In genomic region chr1:29583727-29584126, GRCh38 we compare ENCODE assay signal across 19 cellular contexts.
A peak's percentile ranks its signal among the peaks of the same experiment; 100 is the strongest.
DNase-seq lines count a peak whose midpoint lies in the region; ATAC-seq, FAIRE-seq and TF ChIP-seq lines count a peak whose summit lies in the region.
"Had no signal": no experiment of that assay in that cellular context is flagged by ENCODE, and none has a peak within 500 bp of the region (broad histone marks: within the 10 kb centered on the region; RNA-seq: fewer than 3 reads in every experiment).

No MANE protein-coding gene starts in this region.

- POLR2A ChIA-PET in IMR-90 (lab: Charles Lee; ENCODE audit: unreplicated experiment): no interaction called here
- POLR2A ChIA-PET in K562 (lab: Yijun Ruan, JAX): interaction anchor here (0.6 to 1.3 kb wide), 3 partner anchors 13 to 666 kb away, joined by 3 to 4 read pairs (median 4); no protein-coding TSS in a partner anchor

- no peak overlapping the region for H3K27ac ChIP-seq in IMR-90 (ENCODE audit: insufficient read depth, low read length)
- no peak overlapping the region for H3K27ac ChIP-seq in K562 (ENCODE audit: extremely low read depth, low read depth, low read length)
- H3K27ac ChIP-seq in thyroid gland: no peak overlapping the region
- H3K27ac ChIP-seq: A549, SJCRH30 had no signal

- H3K9ac ChIP-seq in IMR-90 (ENCODE audit: low read depth, low read length) (no peak overlapping the region), K562 (ENCODE audit: insufficient read depth in 1 of 2, low read depth in 2 of 2, low read length in 2 of 2) (no peak overlapping the region)

- in situ Hi-C loops in IMR-90 (cut with MboI; ENCODE audit: low sequenced_read_pairs) (no loop called here), K562 (cut with MboI) (no loop called here)

- H3K4me2 ChIP-seq in IMR-90 (ENCODE audit: low read depth, low read length) (no peak overlapping the region), K562 (ENCODE audit: insufficient read depth, low read length) (no peak overlapping the region)
- H3K4me2 ChIP-seq: A549 had no signal

- TF ChIP-seq EP300 in K562 (IDR thresholded peaks at IDR 0.05; ENCODE audit: low read length): no peak

- H3K23ac ChIP-seq in IMR-90 (ENCODE audit: low read depth, low read length): no peak overlapping the region

- H4K8ac ChIP-seq in IMR-90 (ENCODE audit: low read depth in 2 of 2, low read length in 2 of 2): no peak overlapping the region

- H2AFZ ChIP-seq in IMR-90 (replicated peaks; ENCODE audit: low read length, poor library complexity): peak overlapping the region; percentile 65
- no peak overlapping the region for H2AFZ ChIP-seq in K562 (ENCODE audit: low read depth, low read length)

- H2AK9ac ChIP-seq in IMR-90 (replicated peaks; ENCODE audit: low read depth, low read length, poor library complexity): peak overlapping the region; percentile 57

- H3K4me1 ChIP-seq in IMR-90 (ENCODE audit: control insufficient read depth, insufficient read depth, low read length) (no peaks in the 10 kb centered on the region), K562 (replicated peaks in 1 of 2; ENCODE audit: control insufficient read depth in 2 of 2, insufficient read depth in 2 of 2, low read length in 2 of 2) (no peaks in the 10 kb centered on the region), thyroid gland (no peaks in the 10 kb centered on the region)
- H3K4me1 ChIP-seq: A549, BE2C, SJCRH30 had no signal

- no peaks in the 10 kb centered on the region for H3K79me1 ChIP-seq in IMR-90 (ENCODE audit: low read depth in 1 of 2, low read length in 2 of 2)

- H3K36me3 ChIP-seq in IMR-90 (ENCODE audit: control insufficient read depth, insufficient read depth, low read length) (no peaks in the 10 kb centered on the region), K562 (ENCODE audit: control insufficient read depth, insufficient read depth, low read length) (no peaks in the 10 kb centered on the region), thyroid gland (no peaks in the 10 kb centered on the region)
- H3K36me3 ChIP-seq: BE2C, SJCRH30 had no signal

- no peak for ATAC-seq in IMR-90 (ENCODE audit: low read depth)
- no peak for ATAC-seq in K562
- ATAC-seq in esophagus mucosa: peak; percentile 88
- no peak for ATAC-seq in HG03521 (IDR thresholded peaks at IDR 0.05; ENCODE audit: unreplicated experiment)
- ATAC-seq: A549 had no signal

- H2BK5ac ChIP-seq in IMR-90 (ENCODE audit: low read depth, low read length, poor library complexity, severe bottlenecking): no peak overlapping the region

- DNase-seq in IMR-90: no peak
- no peak for DNase-seq in K562 (ENCODE audit: extremely low read depth in 1 of 4, low spot score in 3 of 4)
- peak; percentile 67 for DNase-seq in mesenteric fat pad (ENCODE audit: low spot score)
- DNase-seq in RCC 7860 (ENCODE audit: low spot score): no peak
- no peak for DNase-seq in cardiac septum (ENCODE audit: low spot score)
- no peak for DNase-seq in thyroid gland
- DNase-seq: BE2C, EL, KG1, NCI-H1092 treated with DMSO at 0.1 percent for 48 hours, NCI-H1436 treated with DMSO at 0.1 percent for 48 hours, NCI-H1930, NCI-H2227 treated with DMSO at 0.1 percent for 48 hours, NCI-H510A, SJCRH30 had no signal

- no peaks in the 10 kb centered on the region for H3K9me1 ChIP-seq in IMR-90 (ENCODE audit: insufficient read depth, low read length)
- H3K9me1 ChIP-seq in K562 (ENCODE audit: control insufficient read depth, insufficient read depth, low read length): no peaks in the 10 kb centered on the region

- peak; percentile 23 for FAIRE-seq in K562 (lab: Jason Lieb, UNC)
- no peak for FAIRE-seq in RCC 7860 (lab: Jason Lieb, UNC)
- FAIRE-seq: A549, H54 had no signal

- CTCF ChIA-PET in IMR-90 (lab: Yijun Ruan, JAX): no interaction called here
- CTCF ChIA-PET in K562 (lab: Yijun Ruan, JAX; ENCODE audit: low intra/inter-chr PET ratio): no interaction called here

- WGBS in IMR-90 (ENCODE audit: extremely low coverage in 2 of 2, insufficient read length in 1 of 2), 2 experiments: 92% methylated on average over 2 of the region's 5 CpGs; no CpG with 5 or more reads in 1 of the 2 experiments
- 1% methylated on average over 5 of the region's 5 CpGs for WGBS in K562 (ENCODE audit: insufficient coverage, low coverage, missing lambda C conversion rate)
- WGBS in thyroid gland, 2 donors: 75 to 85% methylated on average over 5 of the region's 5 CpGs

- H4K5ac ChIP-seq in IMR-90 (ENCODE audit: low read depth, low read length): no peak overlapping the region

- H4K20me1 ChIP-seq in IMR-90 (ENCODE audit: insufficient read depth, low read length): no peaks in the 10 kb centered on the region; the same call in 1 of the 2 replicates
- no peaks in the 10 kb centered on the region for H4K20me1 ChIP-seq in K562 (replicated peaks; ENCODE audit: control insufficient read depth, insufficient read depth, low read length)

- no peak overlapping the region for H2BK120ac ChIP-seq in IMR-90 (ENCODE audit: low read depth, low read length)

- dilution Hi-C loops in IMR-90 (cut with HindIII; ENCODE audit: low sequenced_read_pairs, unreplicated experiment): no loop called here

- TF ChIP-seq POLR2A in IMR-90 (IDR thresholded peaks at IDR 0.05; ENCODE audit: low read depth, low read length): no peak
- no peak for TF ChIP-seq POLR2A in K562 (conservative IDR thresholded peaks at IDR 0.05)
- no peak for TF ChIP-seq POLR2A in thyroid gland (IDR thresholded peaks at IDR 0.05)

- no peak overlapping the region for H2BK20ac ChIP-seq in IMR-90 (ENCODE audit: low read depth, low read length)

- no peak overlapping the region for H4K91ac ChIP-seq in IMR-90 (ENCODE audit: insufficient read depth, low read depth, low read length)

- H3K4me3 ChIP-seq in IMR-90 (ENCODE audit: insufficient read depth, low read depth, low read length) (no peak overlapping the region), K562 (no peak overlapping the region), thyroid gland (replicated peaks in 1 of 3) (no peak overlapping the region)
- H3K4me3 ChIP-seq: A549, SJCRH30 had no signal

- no peak overlapping the region for H2AK5ac ChIP-seq in IMR-90 (ENCODE audit: low read depth, low read length)

- TF ChIP-seq CTCF in IMR-90 (conservative IDR thresholded peaks at IDR 0.05; ENCODE audit: low read depth, low read length): no peak
- TF ChIP-seq CTCF in K562 (IDR thresholded peaks at IDR 0.05 in 2 of 3, conservative IDR thresholded peaks at IDR 0.05 in 1 of 3; ENCODE audit: insufficient read depth in 2 of 3, low read depth in 1 of 3, low read length in 3 of 3): no peak
- TF ChIP-seq CTCF in thyroid gland (IDR thresholded peaks at IDR 0.05): no peak

- no peaks in the 10 kb centered on the region for H3K9me3 ChIP-seq in IMR-90 (ENCODE audit: control insufficient read depth, insufficient read depth, low read length)
- no peaks in the 10 kb centered on the region for H3K9me3 ChIP-seq in K562 (replicated peaks; ENCODE audit: control insufficient read depth, insufficient read depth, low read depth, low read length)
- no peaks in the 10 kb centered on the region for H3K9me3 ChIP-seq in thyroid gland
- H3K9me3 ChIP-seq: A549, BE2C, SJCRH30 had no signal

- no peak overlapping the region for H3K4ac ChIP-seq in IMR-90 (ENCODE audit: low read depth, low read length)

- TF ChIP-seq RAD21 in IMR-90 (IDR thresholded peaks at IDR 0.05; ENCODE audit: low read length) (no peak), K562 (CRISPR knock-in tag; conservative IDR thresholded peaks at IDR 0.05 in 1 of 2, IDR thresholded peaks at IDR 0.05 in 1 of 2) (no peak)

- no TSS peak for BruUV-seq in IMR-90 (replicated peaks; lab: Mats Ljungman, UMichigan)
- no TSS peak for BruUV-seq in K562 (replicated peaks; lab: Mats Ljungman, UMichigan)

- intact Hi-C loops in IMR-90 (cut with micrococcal nuclease): no loop called here
- intact Hi-C loops in K562 (cut with micrococcal nuclease): no loop called here
- intact Hi-C loops in cardiac septum (cut with DNase I): no loop called here
- intact Hi-C loops in thyroid gland (cut with DNase I): no loop called here

- no peak overlapping the region for H2BK15ac ChIP-seq in IMR-90 (ENCODE audit: low read depth, low read length)

- H3K27me3 ChIP-seq in IMR-90 (ENCODE audit: control insufficient read depth, insufficient read depth, low read length) (no peaks in the 10 kb centered on the region), K562 (ENCODE audit: control insufficient read depth in 2 of 2, insufficient read depth in 2 of 2, low read length in 2 of 2) (peaks cover 2 to 26% of the 10 kb centered on the region in 2 experiments; a peak in 3 of 5 replicates), thyroid gland (no peaks in the 10 kb centered on the region)
- H3K27me3 ChIP-seq: BE2C had no signal

- H3K56ac ChIP-seq in IMR-90 (ENCODE audit: extremely low read depth, insufficient read depth, low read length): no peak overlapping the region

- no peaks in the 10 kb centered on the region for H3K79me2 ChIP-seq in K562 (ENCODE audit: control insufficient read depth, insufficient read depth, low read length)

- H3K14ac ChIP-seq in IMR-90 (replicated peaks; ENCODE audit: low read depth, low read length): no peak overlapping the region

- no peak overlapping the region for H3K18ac ChIP-seq in IMR-90 (ENCODE audit: low read depth, low read length)

TF ChIP-seq in IMR-90, 13 proteins besides CTCF, POLR2A, EP300 and RAD21 (continues in another document):
- TF ChIP-seq CEBPB (IDR thresholded peaks at IDR 0.05; ENCODE audit: low read depth, low read length) (no peak), ELK1 (IDR thresholded peaks at IDR 0.05; ENCODE audit: borderline replicate concordance, low read depth, low read length) (no peak)

TF ChIP-seq in K562, 482 proteins besides CTCF, POLR2A, EP300 and RAD21:
- TF ChIP-seq ELF2 (CRISPR knock-in tag; IDR thresholded peaks at IDR 0.05) (no peak), CBFA2T2 (conservative IDR thresholded peaks at IDR 0.05) (no peak), SNRNP70 (optimal IDR thresholded peaks at IDR 0.05; ENCODE audit: low read depth, low read length) (no peak), THAP12 (CRISPR knock-in tag; IDR thresholded peaks at IDR 0.05) (no peak), PPARD (CRISPR knock-in tag; IDR thresholded peaks at IDR 0.05) (no peak)
